Comparison of ENCODE assay signal across 30 cellular contexts in genomic region chr10:75168275-75168674, GRCh38. TPM values are rescaled to one million over a fixed set of nuclear protein-coding genes. Genes with fewer than 3 reads are reported as not detected.
DNase-seq lines count a peak whose midpoint lies in the region; ATAC-seq and TF ChIP-seq lines count a peak whose summit lies in the region.
"Had no signal": no experiment of that assay in that cellular context is flagged by ENCODE, and none has a peak within 500 bp of the region (broad histone marks: within the 10 kb centered on the region; RNA-seq: fewer than 3 reads in every experiment).

No MANE protein-coding gene starts in this region.

- no peak overlapping the region for H3K27ac Mint-ChIP-seq in T-helper 1 cell treated with Interleukin-12 subunit alpha and Interleukin-12 subunit beta and Interleukin-4 antibody, amounts not matched to agents 30 μg/mL and 1 μg/mL, for 36 hours
- peak overlapping the region; percentile 30 for H3K27ac Mint-ChIP-seq in activated naive CD8-positive, alpha-beta T cell treated with anti-CD3 and anti-CD28 coated beads, Interleukin-2, amount 50 U/mL, for 24 hours
- peak overlapping the region; percentile 14 to 85 for H3K27ac Mint-ChIP-seq in stimulated activated naive CD8-positive, alpha-beta T cell treated with anti-CD3 and anti-CD28 coated beads, Interleukin-15, amount 100 ng/mL, for 72 hours
- H3K27ac Mint-ChIP-seq: neural progenitor cell; stimulated activated effector memory CD8-positive, alpha-beta T cell treated with anti-CD3 and anti-CD28 coated beads, Interleukin-12 subunit alpha, Interleukin-12 subunit beta, amount 100 ng/mL, for 72 hours had no signal

- H3K27me3 Mint-ChIP-seq in T-helper 1 cell treated with Interleukin-12 subunit alpha and Interleukin-12 subunit beta and Interleukin-4 antibody, amounts not matched to agents 30 μg/mL and 1 μg/mL, for 36 hours (ENCODE audit: low read depth) = no peaks in the 10 kb centered on the region
- no peaks in the 10 kb centered on the region for H3K27me3 Mint-ChIP-seq in activated naive CD8-positive, alpha-beta T cell treated with anti-CD3 and anti-CD28 coated beads, Interleukin-2, amount 50 U/mL, for 24 hours
- no peaks in the 10 kb centered on the region for H3K27me3 Mint-ChIP-seq in stimulated activated naive CD8-positive, alpha-beta T cell treated with anti-CD3 and anti-CD28 coated beads, Interleukin-15, amount 100 ng/mL, for 72 hours

- TF ChIP-seq CTCF in left ventricle myocardium inferior (IDR thresholded peaks at IDR 0.05; ENCODE audit: borderline replicate concordance) (no peak), heart left ventricle (IDR thresholded peaks at IDR 0.05) (no peak), osteoblast (IDR thresholded peaks at IDR 0.05; ENCODE audit: extremely low read depth, low read depth, low read length) (no peak)

- H4K20me1 ChIP-seq in osteoblast (ENCODE audit: insufficient read depth, low read length) = peaks cover 3% of the 10 kb centered on the region

- H3K79me2 ChIP-seq in osteoblast (ENCODE audit: insufficient read depth, low read length) = peaks cover 19% of the 10 kb centered on the region

- no peaks in the 10 kb centered on the region for H3K27me3 ChIP-seq in left ventricle myocardium inferior (ENCODE audit: low read depth)
- no peaks in the 10 kb centered on the region for H3K27me3 ChIP-seq in heart left ventricle
- no peaks in the 10 kb centered on the region for H3K27me3 ChIP-seq in osteoblast (ENCODE audit: insufficient read depth, low read length)
- H3K27me3 ChIP-seq: breast epithelium, heart right ventricle, neural progenitor cell, SJSA1 had no signal

- no peaks in the 10 kb centered on the region for H3K9me3 ChIP-seq in left ventricle myocardium inferior (replicated peaks)
- no peaks in the 10 kb centered on the region for H3K9me3 ChIP-seq in heart left ventricle
- H3K9me3 ChIP-seq in osteoblast (ENCODE audit: low read depth, low read length) = no peaks in the 10 kb centered on the region
- H3K9me3 ChIP-seq: breast epithelium, heart right ventricle, SJSA1, thoracic aorta had no signal

- H3K4me2 ChIP-seq in osteoblast (ENCODE audit: insufficient read depth, low read length) = no peak overlapping the region
- H3K4me2 ChIP-seq: neural progenitor cell had no signal

- peak overlapping the region; percentile 2 for H3K4me3 Mint-ChIP-seq in T-helper 1 cell treated with Interleukin-12 subunit alpha and Interleukin-12 subunit beta and Interleukin-4 antibody, amounts not matched to agents 30 μg/mL and 1 μg/mL, for 36 hours
- H3K4me3 Mint-ChIP-seq in activated naive CD8-positive, alpha-beta T cell treated with anti-CD3 and anti-CD28 coated beads, Interleukin-2, amount 50 U/mL, for 24 hours = no peak overlapping the region
- H3K4me3 Mint-ChIP-seq in stimulated activated naive CD8-positive, alpha-beta T cell treated with anti-CD3 and anti-CD28 coated beads, Interleukin-15, amount 100 ng/mL, for 72 hours = no peak overlapping the region
- H3K4me3 Mint-ChIP-seq: neural progenitor cell; stimulated activated effector memory CD8-positive, alpha-beta T cell treated with anti-CD3 and anti-CD28 coated beads, Interleukin-12 subunit alpha, Interleukin-12 subunit beta, amount 100 ng/mL, for 72 hours had no signal

- no peak for ATAC-seq in heart left ventricle
- ATAC-seq in activated naive CD8-positive, alpha-beta T cell treated with anti-CD3 and anti-CD28 coated beads, Interleukin-2, amount 50 U/mL, for 24 hours = no peak
- ATAC-seq in stimulated activated naive CD8-positive, alpha-beta T cell treated with anti-CD3 and anti-CD28 coated beads, Interleukin-15, amount 100 ng/mL, for 72 hours = no peak
- no peak for ATAC-seq in GM18907 (IDR thresholded peaks at IDR 0.05; ENCODE audit: unreplicated experiment)
- ATAC-seq: heart right ventricle; sciatic nerve; stimulated activated effector memory CD8-positive, alpha-beta T cell treated with anti-CD3 and anti-CD28 coated beads, Interleukin-12 subunit alpha, Interleukin-12 subunit beta, amount 100 ng/mL, for 72 hours had no signal

- TF ChIP-seq POLR2A in heart left ventricle (IDR thresholded peaks at IDR 0.05) = no peak

- no peak overlapping the region for H2AFZ ChIP-seq in osteoblast (ENCODE audit: low read length)
- H2AFZ ChIP-seq: neural progenitor cell had no signal

- H3K36me3 ChIP-seq in left ventricle myocardium inferior (peaks cover 20% of the 10 kb centered on the region), heart left ventricle (peaks cover 0 to 60% (median 48%) of the 10 kb centered on the region in 9 donors), osteoblast (ENCODE audit: insufficient read depth, low read length) (peaks cover 17% of the 10 kb centered on the region)
- H3K36me3 ChIP-seq: breast epithelium, neural progenitor cell had no signal

- 57 to 76% (median 73%) methylated on average over 6 of the region's 6 CpGs for WGBS in heart left ventricle, 4 donors

- H3K4me1 ChIP-seq in left ventricle myocardium inferior (peaks cover 40% of the 10 kb centered on the region), heart left ventricle (peaks cover 0 to 38% (median 15%) of the 10 kb centered on the region in 12 donors), osteoblast (ENCODE audit: insufficient read depth, low read length) (peaks cover 4% of the 10 kb centered on the region)
- H3K4me1 ChIP-seq: breast epithelium, neural progenitor cell had no signal

- H3K36me3 Mint-ChIP-seq in T-helper 1 cell treated with Interleukin-12 subunit alpha and Interleukin-12 subunit beta and Interleukin-4 antibody, amounts not matched to agents 30 μg/mL and 1 μg/mL, for 36 hours (ENCODE audit: low read depth) = peaks cover 16% of the 10 kb centered on the region
- peaks cover 17% of the 10 kb centered on the region for H3K36me3 Mint-ChIP-seq in activated naive CD8-positive, alpha-beta T cell treated with anti-CD3 and anti-CD28 coated beads, Interleukin-2, amount 50 U/mL, for 24 hours (ENCODE audit: low read depth)

- H3K27ac ChIP-seq in left ventricle myocardium inferior (replicated peaks) (peak overlapping the region; percentile 13), heart left ventricle (peak overlapping the region in 3 of 12 donors; percentile 3 to 39 (median 7)), osteoblast (ENCODE audit: low read depth, low read length) (no peak overlapping the region)
- H3K27ac ChIP-seq: 22Rv1, breast epithelium, C4-2B, coronary artery, HL-60, neural progenitor cell, SJSA1, thoracic aorta had no signal

- no peaks in the 10 kb centered on the region for H3K9me3 Mint-ChIP-seq in T-helper 1 cell treated with Interleukin-12 subunit alpha and Interleukin-12 subunit beta and Interleukin-4 antibody, amounts not matched to agents 30 μg/mL and 1 μg/mL, for 36 hours
- H3K9me3 Mint-ChIP-seq in activated naive CD8-positive, alpha-beta T cell treated with anti-CD3 and anti-CD28 coated beads, Interleukin-2, amount 50 U/mL, for 24 hours = no peaks in the 10 kb centered on the region
- no peaks in the 10 kb centered on the region for H3K9me3 Mint-ChIP-seq in stimulated activated naive CD8-positive, alpha-beta T cell treated with anti-CD3 and anti-CD28 coated beads, Interleukin-15, amount 100 ng/mL, for 72 hours
- H3K9me3 Mint-ChIP-seq: neural progenitor cell; stimulated activated effector memory CD8-positive, alpha-beta T cell treated with anti-CD3 and anti-CD28 coated beads, Interleukin-12 subunit alpha, Interleukin-12 subunit beta, amount 100 ng/mL, for 72 hours had no signal

- DNase-seq in T-helper 1 cell (no peak), left ventricle myocardium inferior (no peak), heart left ventricle (no peak), osteoblast (ENCODE audit: insufficient read length, low spot score, missing footprints) (no peak)
- DNase-seq in activated naive CD8-positive, alpha-beta T cell treated with anti-CD3 and anti-CD28 coated beads, Interleukin-2, amount 50 U/mL, for 24 hours = no peak
- DNase-seq in stimulated activated naive CD8-positive, alpha-beta T cell treated with anti-CD3 and anti-CD28 coated beads, Interleukin-15, amount 100 ng/mL, for 72 hours = no peak
- DNase-seq: activated CD4-positive, alpha-beta T cell treated with anti-CD3 and anti-CD28 coated beads for 4 hours; activated CD8-positive, alpha-beta memory T cell treated with anti-CD3 and anti-CD28 coated beads, Interleukin-2, amount 50 U/mL, for 4 hours; activated effector memory CD4-positive, alpha-beta T cell treated with Interleukin-2 at 50 U/mL for 16 hours; effector memory CD4-positive, alpha-beta T cell; heart right ventricle; Karpas-422; kidney glomerular epithelial cell; NCI-H1436; NCI-H345; NCI-H748 treated with DMSO at 0.1 percent for 48 hours; posterior cingulate gyrus; stimulated activated CD4-positive, alpha-beta T cell treated with anti-CD3 and anti-CD28 coated beads, Interleukin-4, amount 100 ng/mL, for 24 hours had no signal

- intact Hi-C loops in left ventricle myocardium inferior (cut with micrococcal nuclease) (no loop called here), heart left ventricle (cut with DNase I) (no loop called here)

- H3K4me1 Mint-ChIP-seq in T-helper 1 cell treated with Interleukin-12 subunit alpha and Interleukin-12 subunit beta and Interleukin-4 antibody, amounts not matched to agents 30 μg/mL and 1 μg/mL, for 36 hours (ENCODE audit: low read depth) = peaks cover 14% of the 10 kb centered on the region
- H3K4me1 Mint-ChIP-seq in activated naive CD8-positive, alpha-beta T cell treated with anti-CD3 and anti-CD28 coated beads, Interleukin-2, amount 50 U/mL, for 24 hours = peaks cover 42% of the 10 kb centered on the region
- peaks cover 59% of the 10 kb centered on the region for H3K4me1 Mint-ChIP-seq in stimulated activated naive CD8-positive, alpha-beta T cell treated with anti-CD3 and anti-CD28 coated beads, Interleukin-15, amount 100 ng/mL, for 72 hours

- H3K4me3 ChIP-seq in left ventricle myocardium inferior (no peak overlapping the region), heart left ventricle (no peak overlapping the region), osteoblast (ENCODE audit: insufficient read depth, low read length) (no peak overlapping the region)
- H3K4me3 ChIP-seq: breast epithelium, coronary artery, heart right ventricle, neural progenitor cell, SJSA1, thoracic aorta had no signal

RNA-seq across cellular contexts. Expression of gene VDAC2, which starts 42.3 kb away (rescaled TPM):
- 442 TPM for total RNA-seq in left ventricle myocardium inferior
- total RNA-seq in heart left ventricle = 100 to 1,000 TPM; 334 to 554 (median 472) TPM
- polyA plus RNA-seq in heart left ventricle = 100 to 1,000 TPM; 375 to 515 TPM
- 141 and 145 TPM in 2 replicates for total RNA-seq in osteoblast

RNA-seq across cellular contexts. Expression of gene SAMD8, which starts 56.8 kb away (rescaled TPM):
- total RNA-seq in left ventricle myocardium inferior (24.6 TPM), heart left ventricle (10 to 100 TPM; 19.4 to 43.0 (median 25.1) TPM), osteoblast (30.6 and 31.5 TPM in 2 replicates)
- 10 to 100 TPM in 1 of 2 donors, 1 to 10 TPM in 1; 7.5 to 10.1 TPM for polyA plus RNA-seq in heart left ventricle
